22 cellular contexts compared by ENCODE assay signal in genomic region chr15:39096608-39097007, GRCh38.
"Had no signal": no experiment of that assay in that cellular context is flagged by ENCODE, and none has a peak within 500 bp of the region (broad histone marks: within the 10 kb centered on the region; RNA-seq: fewer than 3 reads in every experiment).

No MANE protein-coding gene starts in this region.

- H3K27ac Mint-ChIP-seq: activated CD4-positive, alpha-beta memory T cell treated with anti-CD3 and anti-CD28 coated beads, Interleukin-2, amount 10 ng/mL, durations not matched to agents 7 days and 5 days; activated CD4-positive, alpha-beta T cell treated with anti-CD3 and anti-CD28 coated beads, Interleukin-2, amount 10 ng/mL, durations not matched to agents 7 days and 5 days; activated naive CD8-positive, alpha-beta T cell treated with anti-CD3 and anti-CD28 coated beads, Interleukin-2, amount 10 ng/mL, durations not matched to agents 7 days and 5 days; T-helper 17 cell had no signal

- H3K27ac ChIP-seq: adrenal gland, body of pancreas, KMS-11, VCaP had no signal

- H3K9me3 ChIP-seq: adrenal gland, body of pancreas had no signal

- H3K36me3 Mint-ChIP-seq: activated naive CD8-positive, alpha-beta T cell treated with anti-CD3 and anti-CD28 coated beads, Interleukin-2, amount 10 ng/mL, durations not matched to agents 7 days and 5 days had no signal

- H3K9me3 Mint-ChIP-seq: activated CD4-positive, alpha-beta memory T cell treated with anti-CD3 and anti-CD28 coated beads, Interleukin-2, amount 10 ng/mL, durations not matched to agents 7 days and 5 days; activated CD4-positive, alpha-beta T cell treated with anti-CD3 and anti-CD28 coated beads, Interleukin-2, amount 10 ng/mL, durations not matched to agents 7 days and 5 days; activated naive CD8-positive, alpha-beta T cell treated with anti-CD3 and anti-CD28 coated beads, Interleukin-2, amount 10 ng/mL, durations not matched to agents 7 days and 5 days had no signal

- H3K4me1 ChIP-seq: adrenal gland, body of pancreas had no signal

- H3K4me3 ChIP-seq: adrenal gland, body of pancreas had no signal

- H3K4me2 ChIP-seq: KMS-11 had no signal

- H3K27me3 ChIP-seq: body of pancreas had no signal

- H3K36me3 ChIP-seq: adrenal gland had no signal

- H3K4me3 Mint-ChIP-seq: activated CD4-positive, alpha-beta memory T cell treated with anti-CD3 and anti-CD28 coated beads, Interleukin-2, amount 10 ng/mL, durations not matched to agents 7 days and 5 days; activated CD4-positive, alpha-beta T cell treated with anti-CD3 and anti-CD28 coated beads, Interleukin-2, amount 10 ng/mL, durations not matched to agents 7 days and 5 days; activated naive CD8-positive, alpha-beta T cell treated with anti-CD3 and anti-CD28 coated beads, Interleukin-2, amount 10 ng/mL, durations not matched to agents 7 days and 5 days; T-helper 17 cell had no signal

- H3K9ac ChIP-seq: KMS-11 had no signal

- H3K4me1 Mint-ChIP-seq: activated CD4-positive, alpha-beta memory T cell treated with anti-CD3 and anti-CD28 coated beads, Interleukin-2, amount 10 ng/mL, durations not matched to agents 7 days and 5 days; activated CD4-positive, alpha-beta T cell treated with anti-CD3 and anti-CD28 coated beads, Interleukin-2, amount 10 ng/mL, durations not matched to agents 7 days and 5 days; activated naive CD8-positive, alpha-beta T cell treated with anti-CD3 and anti-CD28 coated beads, Interleukin-2, amount 10 ng/mL, durations not matched to agents 7 days and 5 days; T-helper 17 cell had no signal

- DNase-seq: activated CD4-positive, alpha-beta memory T cell treated with anti-CD3 and anti-CD28 coated beads, Interleukin-2, amount 10 ng/mL, durations not matched to agents 7 days and 5 days; activated CD4-positive, alpha-beta T cell treated with anti-CD3 and anti-CD28 coated beads, Interleukin-2, amount 10 ng/mL, durations not matched to agents 7 days and 5 days; activated CD4-positive, CD25-positive, alpha-beta regulatory T cell; activated CD8-positive, alpha-beta memory T cell treated with anti-CD3 and anti-CD28 coated beads, Interleukin-2, amount 50 U/mL, for 4 hours; activated naive CD4-positive, alpha-beta T cell treated with anti-CD3 and anti-CD28 coated beads, Interleukin-2, amount 50 U/mL, for 16 hours; activated naive CD8-positive, alpha-beta T cell treated with anti-CD3 and anti-CD28 coated beads, Interleukin-2, amount 10 ng/mL, durations not matched to agents 7 days and 5 days; adrenal gland; aorta; body of pancreas; central memory CD4-positive, alpha-beta T cell; NCI-H1092; NCI-H1417; NCI-H1930; NCI-H2171; NCI-H2227 treated with DMSO at 0.1 percent for 48 hours; NCI-H446 treated with DMSO at 0.1 percent for 48 hours; NCI-H524 treated with DMSO at 0.1 percent for 48 hours; NCI-H774; SIG-M5; T-helper 17 cell had no signal
